Comparison of ENCODE assay signal across 14 cellular contexts in the genomic region with DNA sequence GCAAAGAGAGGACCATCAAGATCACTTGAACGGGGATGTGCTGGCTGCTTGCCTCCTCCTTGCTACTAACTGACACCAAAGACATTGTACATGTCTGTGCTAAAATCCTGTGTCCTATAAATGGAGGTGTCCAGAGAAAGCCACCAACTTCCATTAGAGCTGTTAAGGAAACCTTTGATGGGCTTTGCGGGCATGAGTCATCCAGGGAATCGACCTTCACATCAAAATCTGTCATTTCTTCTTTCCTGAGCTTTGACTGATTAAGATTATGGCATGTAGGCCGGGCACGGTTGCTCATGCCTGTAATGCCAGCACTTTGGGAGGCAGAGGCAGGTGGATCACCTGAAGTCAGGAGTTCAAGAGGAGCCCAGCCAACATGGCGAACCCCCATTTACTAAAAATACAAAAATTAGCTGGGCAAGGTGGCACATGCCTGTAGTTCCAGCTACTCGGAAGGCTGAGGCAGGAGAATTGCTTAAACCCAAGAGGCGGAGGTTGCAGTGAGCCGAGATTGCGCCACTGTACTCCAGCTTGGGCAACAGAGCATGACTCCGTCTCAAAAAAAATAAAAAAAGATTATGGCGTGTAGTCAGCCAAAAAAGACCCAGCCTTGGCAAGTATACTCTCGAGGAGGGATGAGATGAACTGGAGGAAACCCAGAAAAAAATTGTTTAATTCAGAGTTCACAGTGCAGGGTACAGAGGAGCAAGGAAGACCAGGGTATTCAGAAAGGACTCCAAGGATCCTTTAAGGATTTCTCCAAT.
DNase-seq lines count a peak whose midpoint lies in the region; ATAC-seq, FAIRE-seq and TF ChIP-seq lines count a peak whose summit lies in the region.
"Had no signal": no experiment of that assay in that cellular context is flagged by ENCODE, and none has a peak within 500 bp of the region (broad histone marks: within the 10 kb centered on the region; RNA-seq: fewer than 3 reads in every experiment).

No MANE protein-coding gene starts in this region.

- WGBS in H1 (ENCODE audit: extremely low coverage in 1 of 2, insufficient coverage in 1 of 2, insufficient read length in 1 of 2, insufficient replicate concordance in 2 of 2, low coverage in 1 of 2, low lambda C conversion rate in 2 of 2, missing lambda C conversion rate in 1 of 2), 2 experiments, result 95% methylated on average over 13 of the region's 13 CpGs; no CpG with 5 or more reads in 1 of the 2 experiments

- H3K18ac ChIP-seq in H1 (ENCODE audit: extremely low read depth, low read length), result no peak overlapping the region; the same call in 1 of the 2 replicates

- H3K4me3 ChIP-seq in AG10803 (ENCODE audit: low read length), result no peak overlapping the region
- no peak overlapping the region for H3K4me3 ChIP-seq in H1 (ENCODE audit: extremely low read depth in 1 of 4, insufficient read depth in 2 of 4, low read depth in 3 of 4, low read length in 4 of 4)
- H3K4me3 ChIP-seq in naive thymus-derived CD4-positive, alpha-beta T cell (ENCODE audit: low read length), result no peak overlapping the region

- H3K4me3 Mint-ChIP-seq in naive thymus-derived CD4-positive, alpha-beta T cell, result no peak overlapping the region
- H3K4me3 Mint-ChIP-seq: nephron had no signal

- H4K20me1 ChIP-seq in H1 (replicated peaks in 1 of 2; ENCODE audit: control insufficient read depth in 1 of 2, insufficient read depth in 2 of 2, low read length in 2 of 2), result no peaks in the 10 kb centered on the region

- H3K14ac ChIP-seq in H1 (ENCODE audit: insufficient read length), result no peak overlapping the region

- peaks cover 0 to 8% (median 0%) of the 10 kb centered on the region in 5 donors for H3K36me3 Mint-ChIP-seq in naive thymus-derived CD4-positive, alpha-beta T cell

- no peak overlapping the region for H2BK20ac ChIP-seq in H1 (ENCODE audit: low read length)

- intact Hi-C loops in naive thymus-derived CD4-positive, alpha-beta T cell (cut with micrococcal nuclease), result no loop called here

- no peak for TF ChIP-seq EP300 in H1 (IDR thresholded peaks at IDR 0.05; ENCODE audit: borderline replicate concordance in 1 of 2, low read depth in 2 of 2, low read length in 2 of 2)

- DNase-seq in AG10803 (ENCODE audit: low read depth) (peak; percentile 53), MV-4-11 (lab: John Stamatoyannopoulos, UW) (peak; percentile 29), H1 (ENCODE audit: low read depth in 1 of 2, low spot score in 2 of 2) (no peak), epidermal melanocyte (ENCODE audit: insufficient read length, low spot score) (no peak), GM10266 (ENCODE audit: extremely low spot score) (no peak)
- no peak for DNase-seq in naive thymus-derived CD4-positive, alpha-beta T cell
- DNase-seq: activated CD4-positive, alpha-beta T cell treated with anti-CD3 and anti-CD28 coated beads, Interleukin-2, amount 50 U/mL, for 4 hours; activated gamma-delta T cell treated with Interleukin-2 at 50 U/mL for 16 hours; DMS53; foreskin fibroblast; NCI-H2029 had no signal

- no peaks in the 10 kb centered on the region; the same call in 1 of the 2 replicates for H3K79me1 ChIP-seq in H1 (ENCODE audit: low read depth, low read length)

- no peak overlapping the region for H4K8ac ChIP-seq in H1 (ENCODE audit: extremely low read depth, insufficient read depth, low read length)

- TF ChIP-seq CTCF in AG10803 (conservative IDR thresholded peaks at IDR 0.05; ENCODE audit: low read length) (no peak), H1 (IDR thresholded peaks at IDR 0.05; ENCODE audit: control extremely low read depth in 1 of 3, insufficient read depth in 1 of 3, low read depth in 1 of 3, low read length in 3 of 3) (no peak), GM10266 (IDR thresholded peaks at IDR 0.05; ENCODE audit: control insufficient read depth, insufficient read depth, low read depth, missing control alignments) (no peak)

- H4K91ac ChIP-seq in H1 (replicated peaks; ENCODE audit: insufficient read length, low read length), result no peak overlapping the region

- ATAC-seq in naive thymus-derived CD4-positive, alpha-beta T cell, result peak; percentile 53
- ATAC-seq in HG02970 (IDR thresholded peaks at IDR 0.05; ENCODE audit: low FRiP score, unreplicated experiment) (no peak), GM21423 (IDR thresholded peaks at IDR 0.05; ENCODE audit: unreplicated experiment) (no peak)

- no peaks in the 10 kb centered on the region for H3K9me3 Mint-ChIP-seq in naive thymus-derived CD4-positive, alpha-beta T cell

- H3K4ac ChIP-seq in H1 (replicated peaks; ENCODE audit: insufficient read length, low read depth, low read length), result no peak overlapping the region

- CTCF ChIA-PET in H1 (lab: Charles Lee; ENCODE audit: partially characterized antibody), result interaction anchor here (1.8 kb wide), 1 partner anchor 10 kb away, joined by 5 read pairs; no protein-coding TSS in a partner anchor
- CTCF ChIA-PET in naive thymus-derived CD4-positive, alpha-beta T cell (lab: Charles Lee), result no interaction called here

- no peak overlapping the region for H3K4me2 ChIP-seq in H1 (ENCODE audit: insufficient read depth in 1 of 2, low read depth in 2 of 2, low read length in 2 of 2)

- H2BK120ac ChIP-seq in H1 (replicated peaks; ENCODE audit: low read depth, low read length), result no peak overlapping the region

- H2BK12ac ChIP-seq in H1 (ENCODE audit: low read depth, low read length), result no peak overlapping the region; the same call in 1 of the 2 replicates

- H3K23me2 ChIP-seq in H1 (ENCODE audit: low read depth, low read length), result no peaks in the 10 kb centered on the region

- peaks cover 0 to 45% (median 31%) of the 10 kb centered on the region in 4 experiments for H3K36me3 ChIP-seq in H1 (ENCODE audit: control insufficient read depth in 2 of 4, insufficient read depth in 4 of 4, low read length in 3 of 4)
- H3K36me3 ChIP-seq in naive thymus-derived CD4-positive, alpha-beta T cell (ENCODE audit: control insufficient read depth in 2 of 3, insufficient read depth in 3 of 3, low read length in 3 of 3), result no peaks in the 10 kb centered on the region

- TF ChIP-seq RAD21 in H1 (IDR thresholded peaks at IDR 0.05 in 1 of 2, conservative IDR thresholded peaks at IDR 0.05 in 1 of 2; ENCODE audit: low read depth in 2 of 2, low read length in 2 of 2), result no peak

- peaks cover 0 to 6% (median 0%) of the 10 kb centered on the region in 5 donors for H3K27me3 Mint-ChIP-seq in naive thymus-derived CD4-positive, alpha-beta T cell

- no peak overlapping the region for H3K56ac ChIP-seq in H1 (replicated peaks; ENCODE audit: insufficient read length, low read depth, low read length)

- POLR2A ChIA-PET in H1 (lab: Charles Lee; ENCODE audit: partially characterized antibody), result no interaction called here
- POLR2A ChIA-PET in naive thymus-derived CD4-positive, alpha-beta T cell (lab: Charles Lee), result no interaction called here

- no peaks in the 10 kb centered on the region for H3K4me1 ChIP-seq in H1 (replicated peaks in 1 of 4; ENCODE audit: control insufficient read depth in 3 of 4, insufficient read depth in 4 of 4, low read length in 3 of 4)
- H3K4me1 ChIP-seq in naive thymus-derived CD4-positive, alpha-beta T cell (ENCODE audit: control insufficient read depth in 2 of 2, insufficient read depth in 2 of 2, low read length in 2 of 2), result no peaks in the 10 kb centered on the region

- H3K4me1 Mint-ChIP-seq in naive thymus-derived CD4-positive, alpha-beta T cell, result peaks cover 0 to 2% (median 0%) of the 10 kb centered on the region in 7 donors
- H3K4me1 Mint-ChIP-seq: nephron had no signal

- no peak overlapping the region for H3K27ac ChIP-seq in H1 (ENCODE audit: low read depth, low read length)
- no peak overlapping the region for H3K27ac ChIP-seq in naive thymus-derived CD4-positive, alpha-beta T cell (ENCODE audit: low read depth, low read length)

- H4K5ac ChIP-seq in H1 (ENCODE audit: insufficient read length, low read depth, low read length), result no peak overlapping the region

- H3K27me3 ChIP-seq in H1 (replicated peaks in 1 of 4; ENCODE audit: control insufficient read depth in 3 of 4, extremely low read depth in 1 of 4, insufficient read depth in 3 of 4, low read length in 3 of 4), result no peaks in the 10 kb centered on the region; a peak in 1 of 7 replicates
- H3K27me3 ChIP-seq in naive thymus-derived CD4-positive, alpha-beta T cell (ENCODE audit: control insufficient read depth in 2 of 2, insufficient read depth in 2 of 2, low read length in 2 of 2), result no peaks in the 10 kb centered on the region

- H2AK5ac ChIP-seq in H1 (ENCODE audit: low read depth, low read length), result no peak overlapping the region

- no peak for TF ChIP-seq POLR2A in H1 (IDR thresholded peaks at IDR 0.05; ENCODE audit: control extremely low read depth in 1 of 2, low read depth in 2 of 2, low read length in 2 of 2)

- no peaks in the 10 kb centered on the region for H3K79me2 ChIP-seq in H1 (ENCODE audit: control insufficient read depth in 1 of 2, insufficient read depth in 2 of 2, low read length in 2 of 2)

- no peak overlapping the region for H2AFZ ChIP-seq in H1 (ENCODE audit: low read length)

- H3K9ac ChIP-seq in H1 (replicated peaks in 1 of 4; ENCODE audit: extremely low read depth in 1 of 4, low read depth in 3 of 4, low read length in 3 of 4), result no peak overlapping the region

- no peak overlapping the region for H3K23ac ChIP-seq in H1 (ENCODE audit: insufficient read length)

- no peak overlapping the region for H3K27ac Mint-ChIP-seq in naive thymus-derived CD4-positive, alpha-beta T cell
- H3K27ac Mint-ChIP-seq: nephron had no signal

- peaks cover 5 to 10% of the 10 kb centered on the region in 2 experiments; a peak in 3 of 4 replicates for H3K9me3 ChIP-seq in H1 (ENCODE audit: insufficient read depth in 2 of 2, low read depth in 1 of 2, low read length in 1 of 2)
- no peaks in the 10 kb centered on the region for H3K9me3 ChIP-seq in naive thymus-derived CD4-positive, alpha-beta T cell (ENCODE audit: control insufficient read depth in 2 of 3, low read length in 3 of 3)

- H2BK5ac ChIP-seq in H1 (ENCODE audit: low read depth, low read length), result no peak overlapping the region

- FAIRE-seq in H1 (lab: Jason Lieb, UNC), result no peak

- 0 out of 2 replicates have a peak overlapping the region, but pooled peaks have one; percentile 81 for H2BK15ac ChIP-seq in H1 (ENCODE audit: low read length)

TF ChIP-seq in H1, 55 proteins besides CTCF, POLR2A, EP300 and RAD21:
- no peak for TF ChIP-seq POLR2AphosphoS5 (IDR thresholded peaks at IDR 0.05; ENCODE audit: low read depth, low read length)

Comparison
In these comparisons a context has a peak if more than half of its experiments do, and no peak if none do; other contexts are left out.
1. DNase-seq: peak in AG10803 (single experiment) and MV-4-11 (single experiment); none in H1 (0 of 2), naive thymus-derived CD4-positive, alpha-beta T cell (0 of 9), epidermal melanocyte (single experiment) and GM10266 (single experiment).